Comparison of ENCODE assay signal across 1 cellular context in the genomic region with DNA sequence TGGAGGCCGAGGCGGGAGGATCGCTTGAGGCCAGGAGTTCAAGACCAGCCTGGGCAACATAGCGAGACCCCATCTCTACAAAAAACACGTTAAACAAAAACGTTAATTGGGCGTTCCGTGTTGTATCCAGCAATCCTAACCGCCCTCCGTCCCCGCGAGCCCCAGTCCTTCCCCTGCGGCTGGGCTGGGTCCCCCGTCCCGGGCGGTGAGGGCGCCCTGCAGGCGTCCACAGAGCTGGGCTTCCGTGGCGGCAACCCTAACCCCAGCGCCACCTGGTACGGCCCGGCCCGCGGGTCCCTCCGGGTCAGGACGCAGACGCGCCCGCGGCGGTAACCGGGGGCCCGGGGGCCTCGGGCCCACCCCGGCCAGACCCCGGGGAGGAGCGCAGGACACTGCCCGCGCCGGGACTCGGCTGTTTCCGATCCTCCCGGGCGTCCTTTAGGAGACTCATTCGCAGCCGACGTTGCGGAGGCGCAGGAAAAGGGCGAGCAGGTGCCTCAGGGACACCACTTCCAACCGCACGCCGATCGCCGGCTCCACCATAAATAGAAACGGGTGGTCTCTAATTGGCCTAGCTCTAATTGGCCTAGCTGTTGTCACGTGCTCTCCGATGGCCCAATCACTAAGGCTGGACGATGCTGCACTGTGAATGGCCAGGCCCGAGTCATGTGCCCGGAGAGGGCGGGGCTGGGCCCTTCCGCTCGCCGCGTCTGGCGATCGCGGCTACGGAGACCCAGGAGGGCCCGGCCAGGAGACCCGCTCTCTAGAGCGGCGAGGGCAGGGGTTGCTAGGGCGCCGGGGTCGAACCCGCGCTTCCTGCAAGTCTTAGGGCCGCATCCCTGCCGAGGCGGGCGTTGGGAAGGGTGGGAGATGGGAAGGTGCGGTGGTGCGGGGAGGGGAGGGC.
A peak's percentile ranks its signal among the peaks of the same experiment; 100 is the strongest.
TF ChIP-seq lines count a peak whose summit lies in the region.

No MANE protein-coding gene starts in this region.

TF ChIP-seq in SK-N-SH, 30 proteins besides CTCF, POLR2A, EP300 and RAD21 (continued from another document):
- TF ChIP-seq REST (IDR thresholded peaks at IDR 0.05; ENCODE audit: low read depth, low read length) (peak; percentile 70), GABPA (IDR thresholded peaks at IDR 0.05; ENCODE audit: low read depth) (peak; percentile 54), IRF3 (IDR thresholded peaks at IDR 0.05; ENCODE audit: low read depth, low read length) (peak; percentile 75), RFX5 (IDR thresholded peaks at IDR 0.05; ENCODE audit: low read length) (peak; percentile 73), GATA2 (CRISPR knock-in tag; IDR thresholded peaks at IDR 0.05) (no peak), PBX3 (IDR thresholded peaks at IDR 0.05) (peak; percentile 7; the same call in 1 of the 2 replicates), CHD2 (IDR thresholded peaks at IDR 0.05; ENCODE audit: low read length, partially characterized antibody) (peak; percentile 64), ZBTB33 (IDR thresholded peaks at IDR 0.05; ENCODE audit: borderline replicate concordance, low read depth) (no peak), ELF1 (IDR thresholded peaks at IDR 0.05) (peak; percentile 79), EZH2phosphoT487 (IDR thresholded peaks at IDR 0.05; ENCODE audit: borderline replicate concordance, low read depth) (no peak), FOSL2 (IDR thresholded peaks at IDR 0.05; ENCODE audit: borderline replicate concordance, low read depth) (no peak), FOXJ3 (CRISPR knock-in tag; IDR thresholded peaks at IDR 0.05) (no peak), TCF12 (IDR thresholded peaks at IDR 0.05) (no peak), TAF1 (IDR thresholded peaks at IDR 0.05; ENCODE audit: borderline replicate concordance, low read depth, low read length) (peak; percentile 91), SMC3 (IDR thresholded peaks at IDR 0.05; ENCODE audit: low read depth, low read length) (no peak), MXI1 (IDR thresholded peaks at IDR 0.05; ENCODE audit: low read depth, low read length) (peak; percentile 97), MEF2A (IDR thresholded peaks at IDR 0.05; ENCODE audit: borderline replicate concordance, low read depth) (no peak), RXRA (IDR thresholded peaks at IDR 0.05; ENCODE audit: borderline replicate concordance, low read depth) (no peak), JUND (IDR thresholded peaks at IDR 0.05) (no peak), YY1 (IDR thresholded peaks at IDR 0.05; ENCODE audit: low read depth) (peak; percentile 14), RCOR1 (IDR thresholded peaks at IDR 0.05; ENCODE audit: low read length) (peak; percentile 81), NFIC (IDR thresholded peaks at IDR 0.05; ENCODE audit: borderline replicate concordance) (no peak)
- TF ChIP-seq, protein P1, sequence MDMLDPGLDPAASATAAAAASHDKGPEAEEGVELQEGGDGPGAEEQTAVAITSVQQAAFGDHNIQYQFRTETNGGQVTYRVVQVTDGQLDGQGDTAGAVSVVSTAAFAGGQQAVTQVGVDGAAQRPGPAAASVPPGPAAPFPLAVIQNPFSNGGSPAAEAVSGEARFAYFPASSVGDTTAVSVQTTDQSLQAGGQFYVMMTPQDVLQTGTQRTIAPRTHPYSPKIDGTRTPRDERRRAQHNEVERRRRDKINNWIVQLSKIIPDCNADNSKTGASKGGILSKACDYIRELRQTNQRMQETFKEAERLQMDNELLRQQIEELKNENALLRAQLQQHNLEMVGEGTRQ (IDR thresholded peaks at IDR 0.05; ENCODE audit: borderline replicate concordance, low read depth, low read length), result peak; percentile 98
- TF ChIP-seq, protein P2, sequence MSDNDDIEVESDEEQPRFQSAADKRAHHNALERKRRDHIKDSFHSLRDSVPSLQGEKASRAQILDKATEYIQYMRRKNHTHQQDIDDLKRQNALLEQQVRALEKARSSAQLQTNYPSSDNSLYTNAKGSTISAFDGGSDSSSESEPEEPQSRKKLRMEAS (IDR thresholded peaks at IDR 0.05; ENCODE audit: low read depth), result peak; percentile 84
